2 cellular contexts compared by ENCODE assay signal in the genomic region with DNA sequence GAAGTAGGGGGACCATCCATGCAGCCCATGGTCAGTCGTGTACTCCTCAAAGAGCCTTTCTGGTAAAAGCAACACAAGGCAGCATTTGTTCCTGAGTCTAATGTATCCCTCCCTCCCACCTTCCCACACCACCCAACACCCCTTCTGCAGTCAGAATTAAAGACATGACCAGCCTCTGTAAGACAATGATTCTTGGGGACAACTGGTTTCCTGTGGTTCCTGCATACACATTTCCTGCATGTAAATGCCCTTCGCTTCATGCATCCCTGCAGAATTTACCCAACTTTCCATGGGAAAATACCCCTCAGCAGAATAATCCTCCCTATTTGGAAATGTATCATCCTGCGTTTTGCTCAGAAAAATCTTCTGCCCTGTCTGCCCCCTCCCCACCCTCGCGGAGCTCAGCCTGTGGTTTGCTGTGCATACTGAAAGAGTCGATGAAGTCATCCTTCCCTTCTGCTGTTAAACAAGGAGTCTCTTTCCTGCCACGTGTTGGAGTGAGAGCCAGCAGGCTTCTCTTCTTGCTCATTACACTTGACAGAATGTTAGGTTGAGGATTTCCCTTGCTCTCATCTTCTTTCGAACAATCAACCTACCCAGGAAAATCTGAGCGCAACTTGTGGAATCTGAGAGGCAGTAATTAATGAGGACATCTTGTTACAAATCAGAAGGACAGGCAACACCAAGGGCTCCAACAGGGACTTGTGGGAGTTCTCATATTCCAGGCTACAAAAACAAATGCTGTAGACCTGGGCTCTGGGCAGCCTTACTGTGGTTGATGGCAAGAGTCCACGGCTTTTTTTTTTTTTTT.
A peak's percentile ranks its signal among the peaks of the same experiment; 100 is the strongest.
TF ChIP-seq lines count a peak whose summit lies in the region.

No MANE protein-coding gene starts in this region.

TF ChIP-seq in HEK293, 187 proteins besides CTCF, POLR2A, EP300 and RAD21 (continues in another document):
- TF ChIP-seq ZNF518A (tag by site-specific recombination; conservative IDR thresholded peaks at IDR 0.05; ENCODE audit: low read depth) (peak; percentile 52), ZNF157 (tag by site-specific recombination; IDR thresholded peaks at IDR 0.05) (no peak), ZNF561 (tag by site-specific recombination; IDR thresholded peaks at IDR 0.05; ENCODE audit: borderline replicate concordance) (0 out of 2 replicates have a peak, but pooled peaks have one; percentile 31), WT1 (tag by site-specific recombination; IDR thresholded peaks at IDR 0.05) (no peak), ZNF239 (tag by site-specific recombination; IDR thresholded peaks at IDR 0.05) (no peak), ZBTB17 (tag by site-specific recombination; IDR thresholded peaks at IDR 0.05) (peak; percentile 78), ZNF600 (tag by site-specific recombination; IDR thresholded peaks at IDR 0.05) (peak; percentile 65), ZNF629 (tag by site-specific recombination; IDR thresholded peaks at IDR 0.05) (0 out of 2 replicates have a peak, but pooled peaks have one; percentile 34), TRIM28 (IDR thresholded peaks at IDR 0.05; ENCODE audit: borderline replicate concordance, low read length) (peak; percentile 73; the same call in 1 of the 2 replicates), ZNF335 (tag by site-specific recombination; conservative IDR thresholded peaks at IDR 0.05) (peak; percentile 94), SETDB1 (IDR thresholded peaks at IDR 0.05; ENCODE audit: insufficient read length, low read length) (peak; percentile 90), ZNF626 (tag by site-specific recombination; IDR thresholded peaks at IDR 0.05) (0 out of 2 replicates have a peak, but pooled peaks have one; percentile 15), ZBTB21 (tag by site-specific recombination; IDR thresholded peaks at IDR 0.05) (0 out of 2 replicates have a peak, but pooled peaks have one; percentile 21), PRDM10 (tag by site-specific recombination; IDR thresholded peaks at IDR 0.05) (no peak)
- TF ChIP-seq, protein P1, sequence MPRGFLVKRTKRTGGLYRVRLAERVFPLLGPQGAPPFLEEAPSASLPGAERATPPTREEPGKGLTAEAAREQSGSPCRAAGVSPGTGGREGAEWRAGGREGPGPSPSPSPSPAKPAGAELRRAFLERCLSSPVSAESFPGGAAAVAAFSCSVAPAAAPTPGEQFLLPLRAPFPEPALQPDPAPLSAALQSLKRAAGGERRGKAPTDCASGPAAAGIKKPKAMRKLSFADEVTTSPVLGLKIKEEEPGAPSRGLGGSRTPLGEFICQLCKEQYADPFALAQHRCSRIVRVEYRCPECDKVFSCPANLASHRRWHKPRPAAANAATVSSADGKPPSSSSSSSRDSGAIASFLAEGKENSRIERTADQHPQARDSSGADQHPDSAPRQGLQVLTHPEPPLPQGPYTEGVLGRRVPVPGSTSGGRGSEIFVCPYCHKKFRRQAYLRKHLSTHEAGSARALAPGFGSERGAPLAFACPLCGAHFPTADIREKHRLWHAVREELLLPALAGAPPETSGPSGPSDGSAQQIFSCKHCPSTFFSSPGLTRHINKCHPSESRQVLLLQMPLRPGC (tag by site-specific recombination; IDR thresholded peaks at IDR 0.05), result 0 out of 2 replicates have a peak, but pooled peaks have one; percentile 57

TF ChIP-seq in K562, 482 proteins besides CTCF, POLR2A, EP300 and RAD21 (continued from another document and continues in another):
- TF ChIP-seq, protein P2, sequence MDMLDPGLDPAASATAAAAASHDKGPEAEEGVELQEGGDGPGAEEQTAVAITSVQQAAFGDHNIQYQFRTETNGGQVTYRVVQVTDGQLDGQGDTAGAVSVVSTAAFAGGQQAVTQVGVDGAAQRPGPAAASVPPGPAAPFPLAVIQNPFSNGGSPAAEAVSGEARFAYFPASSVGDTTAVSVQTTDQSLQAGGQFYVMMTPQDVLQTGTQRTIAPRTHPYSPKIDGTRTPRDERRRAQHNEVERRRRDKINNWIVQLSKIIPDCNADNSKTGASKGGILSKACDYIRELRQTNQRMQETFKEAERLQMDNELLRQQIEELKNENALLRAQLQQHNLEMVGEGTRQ (CRISPR knock-in tag; IDR thresholded peaks at IDR 0.05), result peak; percentile 8; the same call in 1 of the 2 replicates
- TF ChIP-seq ZNF830 (CRISPR knock-in tag; IDR thresholded peaks at IDR 0.05) (no peak), CHD2 (IDR thresholded peaks at IDR 0.05; ENCODE audit: low read depth, low read length) (no peak), CHCHD3 (CRISPR knock-in tag; IDR thresholded peaks at IDR 0.05) (no peak), HNRNPH1 (optimal IDR thresholded peaks at IDR 0.05; ENCODE audit: low read depth, low read length) (no peak), RFX1 (IDR thresholded peaks at IDR 0.05) (no peak), IRF9 (tag; IDR thresholded peaks at IDR 0.05) (no peak), PTRF (tag; IDR thresholded peaks at IDR 0.05) (no peak), CC2D1A (IDR thresholded peaks at IDR 0.05) (no peak), GABPA (tag; conservative IDR thresholded peaks at IDR 0.05; ENCODE audit: low read depth) (no peak), SRF (CRISPR knock-in tag; IDR thresholded peaks at IDR 0.05) (no peak), MLLT1 (IDR thresholded peaks at IDR 0.05) (no peak), ARNT (IDR thresholded peaks at IDR 0.05) (no peak), L3MBTL2 (IDR thresholded peaks at IDR 0.05) (peak; percentile 60; the same call in 1 of the 2 replicates), NCOA6 (IDR thresholded peaks at IDR 0.05) (no peak), TCF7 (IDR thresholded peaks at IDR 0.05; ENCODE audit: borderline replicate concordance) (no peak), PTTG1 (tag; IDR thresholded peaks at IDR 0.05; ENCODE audit: low read depth) (no peak), ZNF57 (CRISPR knock-in tag; IDR thresholded peaks at IDR 0.05) (no peak), SMAD2 (IDR thresholded peaks at IDR 0.05; ENCODE audit: low read depth, low read length) (no peak)
- TF ChIP-seq, protein P3, sequence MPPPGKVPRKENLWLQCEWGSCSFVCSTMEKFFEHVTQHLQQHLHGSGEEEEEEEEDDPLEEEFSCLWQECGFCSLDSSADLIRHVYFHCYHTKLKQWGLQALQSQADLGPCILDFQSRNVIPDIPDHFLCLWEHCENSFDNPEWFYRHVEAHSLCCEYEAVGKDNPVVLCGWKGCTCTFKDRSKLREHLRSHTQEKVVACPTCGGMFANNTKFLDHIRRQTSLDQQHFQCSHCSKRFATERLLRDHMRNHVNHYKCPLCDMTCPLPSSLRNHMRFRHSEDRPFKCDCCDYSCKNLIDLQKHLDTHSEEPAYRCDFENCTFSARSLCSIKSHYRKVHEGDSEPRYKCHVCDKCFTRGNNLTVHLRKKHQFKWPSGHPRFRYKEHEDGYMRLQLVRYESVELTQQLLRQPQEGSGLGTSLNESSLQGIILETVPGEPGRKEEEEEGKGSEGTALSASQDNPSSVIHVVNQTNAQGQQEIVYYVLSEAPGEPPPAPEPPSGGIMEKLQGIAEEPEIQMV (tag; conservative IDR thresholded peaks at IDR 0.05; ENCODE audit: low read depth), result no peak
- TF ChIP-seq, protein P4, sequence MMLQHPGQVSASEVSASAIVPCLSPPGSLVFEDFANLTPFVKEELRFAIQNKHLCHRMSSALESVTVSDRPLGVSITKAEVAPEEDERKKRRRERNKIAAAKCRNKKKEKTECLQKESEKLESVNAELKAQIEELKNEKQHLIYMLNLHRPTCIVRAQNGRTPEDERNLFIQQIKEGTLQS (IDR thresholded peaks at IDR 0.05), result peak; percentile 55
- TF ChIP-seq, protein P4 (CRISPR knock-in tag; conservative IDR thresholded peaks at IDR 0.05), result no peak
- TF ChIP-seq, protein P5, sequence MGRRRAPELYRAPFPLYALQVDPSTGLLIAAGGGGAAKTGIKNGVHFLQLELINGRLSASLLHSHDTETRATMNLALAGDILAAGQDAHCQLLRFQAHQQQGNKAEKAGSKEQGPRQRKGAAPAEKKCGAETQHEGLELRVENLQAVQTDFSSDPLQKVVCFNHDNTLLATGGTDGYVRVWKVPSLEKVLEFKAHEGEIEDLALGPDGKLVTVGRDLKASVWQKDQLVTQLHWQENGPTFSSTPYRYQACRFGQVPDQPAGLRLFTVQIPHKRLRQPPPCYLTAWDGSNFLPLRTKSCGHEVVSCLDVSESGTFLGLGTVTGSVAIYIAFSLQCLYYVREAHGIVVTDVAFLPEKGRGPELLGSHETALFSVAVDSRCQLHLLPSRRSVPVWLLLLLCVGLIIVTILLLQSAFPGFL (CRISPR knock-in tag; IDR thresholded peaks at IDR 0.05), result no peak
- TF ChIP-seq, protein P6, sequence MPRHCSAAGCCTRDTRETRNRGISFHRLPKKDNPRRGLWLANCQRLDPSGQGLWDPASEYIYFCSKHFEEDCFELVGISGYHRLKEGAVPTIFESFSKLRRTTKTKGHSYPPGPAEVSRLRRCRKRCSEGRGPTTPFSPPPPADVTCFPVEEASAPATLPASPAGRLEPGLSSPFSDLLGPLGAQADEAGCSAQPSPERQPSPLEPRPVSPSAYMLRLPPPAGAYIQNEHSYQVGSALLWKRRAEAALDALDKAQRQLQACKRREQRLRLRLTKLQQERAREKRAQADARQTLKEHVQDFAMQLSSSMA (CRISPR knock-in tag; IDR thresholded peaks at IDR 0.05), result no peak
- TF ChIP-seq, protein P7, sequence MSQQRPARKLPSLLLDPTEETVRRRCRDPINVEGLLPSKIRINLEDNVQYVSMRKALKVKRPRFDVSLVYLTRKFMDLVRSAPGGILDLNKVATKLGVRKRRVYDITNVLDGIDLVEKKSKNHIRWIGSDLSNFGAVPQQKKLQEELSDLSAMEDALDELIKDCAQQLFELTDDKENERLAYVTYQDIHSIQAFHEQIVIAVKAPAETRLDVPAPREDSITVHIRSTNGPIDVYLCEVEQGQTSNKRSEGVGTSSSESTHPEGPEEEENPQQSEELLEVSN (IDR thresholded peaks at IDR 0.05; ENCODE audit: borderline replicate concordance in 1 of 2, extremely low read depth in 1 of 2, insufficient read depth in 1 of 2, insufficient read length in 1 of 2, low read depth in 1 of 2, low read length in 1 of 2, poor library complexity in 1 of 2, severe bottlenecking in 1 of 2), result peak in 1 of 2 experiments; percentile 11
